Comparison of ENCODE assay signal across 14 cellular contexts in the genomic region with DNA sequence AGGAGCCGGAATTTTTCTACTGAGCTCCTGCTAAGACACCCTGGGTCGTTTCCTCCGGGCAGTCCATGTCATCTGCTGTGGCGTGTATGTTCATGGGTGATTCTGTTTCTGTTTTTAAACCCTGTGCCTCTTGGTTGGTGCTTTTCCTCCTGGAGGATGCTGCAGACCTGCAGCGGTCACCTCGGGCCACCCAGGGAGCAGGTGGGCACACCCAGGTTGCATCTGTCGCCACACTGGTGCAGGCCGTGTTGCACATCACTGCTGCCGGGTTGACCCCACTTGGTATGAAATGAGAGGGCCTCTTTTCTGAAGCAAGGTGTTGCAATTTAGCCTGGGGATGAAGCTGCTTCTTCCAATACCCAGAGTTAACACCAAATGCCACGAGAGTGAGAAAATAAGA.
A peak's percentile ranks its signal among the peaks of the same experiment; 100 is the strongest.
DNase-seq lines count a peak whose midpoint lies in the region; ATAC-seq and TF ChIP-seq lines count a peak whose summit lies in the region.
"Had no signal": no experiment of that assay in that cellular context is flagged by ENCODE, and none has a peak within 500 bp of the region (broad histone marks: within the 10 kb centered on the region; RNA-seq: fewer than 3 reads in every experiment).

No MANE protein-coding gene starts in this region.

- TF ChIP-seq CTCF in gastroesophageal sphincter (IDR thresholded peaks at IDR 0.05) (no peak), coronary artery (IDR thresholded peaks at IDR 0.05) (no peak)

- ATAC-seq in gastroesophageal sphincter (no peak), sciatic nerve (no peak), HG02938 (IDR thresholded peaks at IDR 0.05; ENCODE audit: unreplicated experiment) (no peak), GM18858 (IDR thresholded peaks at IDR 0.05; ENCODE audit: unreplicated experiment) (no peak)
- ATAC-seq: HCT116, Panc1 had no signal

- H3K36me3 ChIP-seq in BLaER1 (peaks cover 14% of the 10 kb centered on the region), HUES6 (ENCODE audit: control insufficient read depth, insufficient read depth, low read length) (no peaks in the 10 kb centered on the region), gastroesophageal sphincter (no peaks in the 10 kb centered on the region)

- peak; percentile 15 for DNase-seq in sciatic nerve (ENCODE audit: low spot score)
- no peak for DNase-seq in mesenteric fat pad (ENCODE audit: low spot score)
- no peak for DNase-seq in coronary artery (ENCODE audit: low spot score)
- DNase-seq: DMS153, NCI-H2029, NCI-H510A, NCI-H82 had no signal

- intact Hi-C loops in sciatic nerve (cut with DNase I) = no loop called here

- no peaks in the 10 kb centered on the region for H3K9me3 ChIP-seq in BLaER1
- H3K9me3 ChIP-seq in HUES6 (ENCODE audit: control insufficient read depth, insufficient read depth, low read depth, low read length) = no peaks in the 10 kb centered on the region
- H3K9me3 ChIP-seq in gastroesophageal sphincter = no peaks in the 10 kb centered on the region

- TF ChIP-seq EP300 in gastroesophageal sphincter (IDR thresholded peaks at IDR 0.05) = no peak

- H3K9ac ChIP-seq in BLaER1 (peak overlapping the region; percentile 64), HUES6 (ENCODE audit: low read length) (no peak overlapping the region)

- H3K27me3 ChIP-seq in BLaER1 = no peaks in the 10 kb centered on the region
- H3K27me3 ChIP-seq in HUES6 (ENCODE audit: control insufficient read depth, insufficient read depth, low read length) = no peaks in the 10 kb centered on the region
- H3K27me3 ChIP-seq in gastroesophageal sphincter = no peaks in the 10 kb centered on the region

- H3K4me3 ChIP-seq in BLaER1 (no peak overlapping the region), HUES6 (ENCODE audit: low read depth, low read length) (no peak overlapping the region), gastroesophageal sphincter (no peak overlapping the region), coronary artery (no peak overlapping the region)

- H3K27ac ChIP-seq in BLaER1 (peak overlapping the region; percentile 72), HUES6 (ENCODE audit: low read depth, low read length) (0 out of 2 replicates have a peak overlapping the region, but pooled peaks have one; percentile 37), gastroesophageal sphincter (peak overlapping the region in 3 of 4 donors; percentile 49 to 90 (median 87)), coronary artery (peak overlapping the region in 1 of 2 donors; percentile 26)

- TF ChIP-seq POLR2A in gastroesophageal sphincter (IDR thresholded peaks at IDR 0.05) = no peak

- whole genome bisulfite sequencing in gastroesophageal sphincter (ENCODE audit: low coverage in 1 of 2), 2 donors = 60 to 96% methylated on average over 1 to 4 of the region's 10 CpGs

- peaks cover 100% of the 10 kb centered on the region for H3K4me1 ChIP-seq in BLaER1
- peaks cover 72% of the 10 kb centered on the region for H3K4me1 ChIP-seq in HUES6 (ENCODE audit: control insufficient read depth, insufficient read depth, low read length)
- H3K4me1 ChIP-seq in gastroesophageal sphincter = peaks cover 3 to 97% (median 33%) of the 10 kb centered on the region in 3 donors

- H3K4me2 ChIP-seq in BLaER1 = peak overlapping the region; percentile 79

- peaks cover 36% of the 10 kb centered on the region for H4K20me1 ChIP-seq in BLaER1
